Comparison of ENCODE assay signal across 1 cellular context in genomic region chr7:129828989-129829676, GRCh38.
A peak's percentile ranks its signal among the peaks of the same experiment; 100 is the strongest.
TF ChIP-seq lines count a peak whose summit lies in the region.

No MANE protein-coding gene starts in this region.

TF ChIP-seq in K562, 482 proteins besides CTCF, POLR2A, EP300 and RAD21 (continued from another document):
- TF ChIP-seq AFF4 (CRISPR knock-in tag; IDR thresholded peaks at IDR 0.05) (0 out of 2 replicates have a peak, but pooled peaks have one; percentile 4), BRCA1 (IDR thresholded peaks at IDR 0.05) (no peak), BRCA1 (CRISPR knock-in tag; IDR thresholded peaks at IDR 0.05) (peak; percentile 93), TOE1 (IDR thresholded peaks at IDR 0.05; ENCODE audit: borderline replicate concordance) (peak; percentile 89), TOE1 (CRISPR knock-in tag; IDR thresholded peaks at IDR 0.05; ENCODE audit: borderline replicate concordance, low read depth) (no peak), TFE3 (CRISPR knock-in tag; IDR thresholded peaks at IDR 0.05) (peak; percentile 72), CBFA2T2 (conservative IDR thresholded peaks at IDR 0.05) (peak; percentile 47), STAT5B (CRISPR knock-in tag; IDR thresholded peaks at IDR 0.05) (no peak), RAD51 (IDR thresholded peaks at IDR 0.05; ENCODE audit: borderline replicate concordance, low read depth) (peak; percentile 87), USF1 (CRISPR knock-in tag; IDR thresholded peaks at IDR 0.05) (peak; percentile 94), JUN (IDR thresholded peaks at IDR 0.05; ENCODE audit: borderline replicate concordance, low read depth, low read length) (no peak), JUN (CRISPR knock-in tag; IDR thresholded peaks at IDR 0.05; ENCODE audit: borderline replicate concordance) (0 out of 2 replicates have a peak, but pooled peaks have one; percentile 20), HES1 (IDR thresholded peaks at IDR 0.05; ENCODE audit: low read depth) (no peak), CREB1 (IDR thresholded peaks at IDR 0.05) (0 out of 2 replicates have a peak, but pooled peaks have one; percentile 8), CREB1 (CRISPR knock-in tag; IDR thresholded peaks at IDR 0.05) (no peak), ZNF740 (CRISPR knock-in tag; IDR thresholded peaks at IDR 0.05) (peak; percentile 58; the same call in 1 of the 2 replicates), ZNF740 (tag; IDR thresholded peaks at IDR 0.05) (no peak), SRF (CRISPR knock-in tag; IDR thresholded peaks at IDR 0.05) (no peak), HINFP (tag; conservative IDR thresholded peaks at IDR 0.05; ENCODE audit: low read depth) (no peak), ZNF143 (CRISPR knock-in tag; IDR thresholded peaks at IDR 0.05) (peak; percentile 49; the same call in 1 of the 2 replicates), BHLHE40 (IDR thresholded peaks at IDR 0.05; ENCODE audit: low read length) (peak; percentile 83), STAG1 (CRISPR knock-in tag; IDR thresholded peaks at IDR 0.05; ENCODE audit: borderline replicate concordance) (peak; percentile 38), BRF2 (IDR thresholded peaks at IDR 0.05; ENCODE audit: borderline replicate concordance, insufficient read depth, insufficient read length) (no peak), FOXK2 (conservative IDR thresholded peaks at IDR 0.05 in 1 of 2, IDR thresholded peaks at IDR 0.05 in 1 of 2; ENCODE audit: low read depth in 2 of 2) (peak in 1 of 2 experiments; percentile 16; a peak in 1 of 4 replicates), USF2 (CRISPR knock-in tag; IDR thresholded peaks at IDR 0.05) (peak; percentile 85)
TF ChIP-seq in K562: peak in this region for 16.
